1 cellular context compared by ENCODE assay signal in genomic region chrX:153637121-153638040, GRCh38.
TF ChIP-seq lines count a peak whose summit lies in the region.

No MANE protein-coding gene starts in this region.

TF ChIP-seq in HepG2, 621 proteins besides CTCF, POLR2A, EP300 and RAD21 (continued from another document and continues in another):
- no peak for TF ChIP-seq ZNF512 (CRISPR knock-in tag; IDR thresholded peaks at IDR 0.05)
- peak; percentile 42; the same call in 1 of the 2 replicates for TF ChIP-seq HOXA3 (CRISPR knock-in tag; IDR thresholded peaks at IDR 0.05)
- TF ChIP-seq SKI (IDR thresholded peaks at IDR 0.05; ENCODE audit: partially characterized antibody): no peak
- peak; percentile 25; the same call in 1 of the 2 replicates for TF ChIP-seq RARA (CRISPR knock-in tag; IDR thresholded peaks at IDR 0.05)
- no peak for TF ChIP-seq ZSCAN5A (CRISPR knock-in tag; IDR thresholded peaks at IDR 0.05; ENCODE audit: borderline replicate concordance)
- TF ChIP-seq PHB2 (IDR thresholded peaks at IDR 0.05; ENCODE audit: partially characterized antibody): no peak
- no peak; the same call in 1 of the 2 replicates for TF ChIP-seq ZNF281 (CRISPR knock-in tag; IDR thresholded peaks at IDR 0.05; ENCODE audit: borderline replicate concordance)
- TF ChIP-seq ZSCAN29 (CRISPR knock-in tag; conservative IDR thresholded peaks at IDR 0.05): 0 out of 2 replicates have a peak, but pooled peaks have one; percentile 29
- peak; percentile 93 for TF ChIP-seq ZNF687 (CRISPR knock-in tag; IDR thresholded peaks at IDR 0.05)
- TF ChIP-seq ZNF615 (CRISPR knock-in tag; IDR thresholded peaks at IDR 0.05; ENCODE audit: borderline replicate concordance): no peak
- TF ChIP-seq ZNF30 (CRISPR knock-in tag; IDR thresholded peaks at IDR 0.05): no peak
- no peak for TF ChIP-seq MAX (IDR thresholded peaks at IDR 0.05)
- no peak for TF ChIP-seq ZNF230 (CRISPR knock-in tag; IDR thresholded peaks at IDR 0.05)
- TF ChIP-seq FOXP4 (CRISPR knock-in tag; IDR thresholded peaks at IDR 0.05): 0 out of 2 replicates have a peak, but pooled peaks have one; percentile 15
- TF ChIP-seq ZNF775 (CRISPR knock-in tag; IDR thresholded peaks at IDR 0.05; ENCODE audit: borderline replicate concordance): no peak
- no peak for TF ChIP-seq AGO1 (IDR thresholded peaks at IDR 0.05; ENCODE audit: low read depth, low read length, poor library complexity, severe bottlenecking)
- peak; percentile 53; the same call in 1 of the 2 replicates for TF ChIP-seq ZNF609 (CRISPR knock-in tag; IDR thresholded peaks at IDR 0.05; ENCODE audit: borderline replicate concordance)
- TF ChIP-seq ZNF883 (CRISPR knock-in tag; IDR thresholded peaks at IDR 0.05; ENCODE audit: not compliant biosample characterization): no peak
- no peak for TF ChIP-seq ZBTB1 (CRISPR knock-in tag; IDR thresholded peaks at IDR 0.05; ENCODE audit: borderline replicate concordance)
- TF ChIP-seq PATZ1 (CRISPR knock-in tag; IDR thresholded peaks at IDR 0.05): peak; percentile 79
- TF ChIP-seq HNRNPH1 (optimal IDR thresholded peaks at IDR 0.05; ENCODE audit: low read depth, low read length): no peak
- peak; percentile 54; the same call in 1 of the 2 replicates for TF ChIP-seq UBTF (CRISPR knock-in tag; IDR thresholded peaks at IDR 0.05)
- 0 out of 2 replicates have a peak, but pooled peaks have one; percentile 18 for TF ChIP-seq ZBTB38 (CRISPR knock-in tag; IDR thresholded peaks at IDR 0.05)
- peak; percentile 46; the same call in 1 of the 2 replicates for TF ChIP-seq HIC2 (CRISPR knock-in tag; IDR thresholded peaks at IDR 0.05; ENCODE audit: low read depth)
- TF ChIP-seq RFX1 (IDR thresholded peaks at IDR 0.05): no peak
- no peak for TF ChIP-seq ZNF251 (CRISPR knock-in tag; IDR thresholded peaks at IDR 0.05)
